Comparison of ENCODE assay signal across 13 cellular contexts in genomic region chr5:142486581-142486980, GRCh38.
DNase-seq lines count a peak whose midpoint lies in the region; ATAC-seq and TF ChIP-seq lines count a peak whose summit lies in the region.
"Had no signal": no experiment of that assay in that cellular context is flagged by ENCODE, and none has a peak within 500 bp of the region (broad histone marks: within the 10 kb centered on the region; RNA-seq: fewer than 3 reads in every experiment).

No MANE protein-coding gene starts in this region.

- H3K27ac ChIP-seq in brain microvascular endothelial cell, result no peak overlapping the region
- H3K27ac ChIP-seq: uterus had no signal

- peak; percentile 33 for DNase-seq in AG20443 (ENCODE audit: low spot score)
- peak; percentile 34 for DNase-seq in HT1080 (ENCODE audit: low read depth)
- peak; percentile 36 for DNase-seq in brain microvascular endothelial cell
- peak; percentile 29 for DNase-seq in hepatic stellate cell (ENCODE audit: low spot score)
- DNase-seq in NCI-H748 treated with DMSO at 0.1 percent for 48 hours (lab: John Stamatoyannopoulos, UW), result no peak
- no peak for DNase-seq in NCI-H510A treated with DMSO at 0.1 percent for 48 hours (lab: John Stamatoyannopoulos, UW)
- DNase-seq in hypothalamus (lab: John Stamatoyannopoulos, UW), result no peak
- DNase-seq: head of caudate nucleus, NCI-H1048, NCI-H2171, uterus had no signal

- no peaks in the 10 kb centered on the region for H3K36me3 ChIP-seq in brain microvascular endothelial cell (replicated peaks)
- H3K36me3 ChIP-seq: uterus had no signal

- no peak overlapping the region for H3K4me3 ChIP-seq in brain microvascular endothelial cell (ENCODE audit: low read depth, low read length)
- H3K4me3 ChIP-seq: uterus had no signal

- TF ChIP-seq CTCF in brain microvascular endothelial cell (IDR thresholded peaks at IDR 0.05; ENCODE audit: low read depth, low read length, missing control alignments), result no peak

- H3K27me3 ChIP-seq in brain microvascular endothelial cell (replicated peaks), result no peaks in the 10 kb centered on the region
- H3K27me3 ChIP-seq: uterus had no signal

- in situ Hi-C loops in brain microvascular endothelial cell (cut with HindIII; ENCODE audit: low pct_ligation_motif_present, low sequenced_read_pairs), result no loop called here

- no peak for ATAC-seq in GM18519 (IDR thresholded peaks at IDR 0.05; ENCODE audit: low FRiP score, unreplicated experiment)
- ATAC-seq: WTC11 had no signal

Comparison
In these comparisons a context has a peak if more than half of its experiments do, and no peak if none do; other contexts are left out.
1. DNase-seq: peak in AG20443 (single experiment), HT1080 (single experiment), brain microvascular endothelial cell (single experiment) and hepatic stellate cell (single experiment); none in NCI-H748 treated with DMSO at 0.1 percent for 48 hours (single experiment), NCI-H510A treated with DMSO at 0.1 percent for 48 hours (single experiment) and hypothalamus (0 of 51).